Comparison of ENCODE assay signal across 22 cellular contexts in the genomic region with DNA sequence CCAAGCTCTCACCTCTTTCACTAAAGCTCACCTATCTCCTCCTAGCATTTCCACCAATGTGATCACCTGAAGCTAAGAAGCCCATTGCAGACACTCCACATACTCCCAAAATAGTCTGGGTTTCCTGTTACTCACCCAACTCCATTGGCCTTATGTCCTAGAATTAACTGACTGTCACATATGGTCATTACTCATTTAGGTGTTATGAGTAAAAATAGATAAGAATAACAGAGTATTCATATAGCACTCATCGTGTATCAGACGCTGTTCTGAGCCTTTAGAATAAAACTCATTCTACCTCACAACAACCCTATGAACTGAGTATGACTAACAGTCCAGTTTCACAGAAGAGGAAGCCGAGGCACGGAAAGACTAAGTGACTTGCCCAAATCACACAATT.
"Had no signal": no experiment of that assay in that cellular context is flagged by ENCODE, and none has a peak within 500 bp of the region (broad histone marks: within the 10 kb centered on the region; RNA-seq: fewer than 3 reads in every experiment).

No MANE protein-coding gene starts in this region.

- H3K4me1 Mint-ChIP-seq: activated naive CD4-positive, alpha-beta T cell treated with anti-CD3 and anti-CD28 coated beads, Interleukin-2, amount 10 ng/mL, durations not matched to agents 7 days and 5 days; endodermal cell; stimulated activated naive B cell treated with anti-CD40 and anti-IgM and Interleukin-4, amounts not matched to agents 10 μg/mL and 1 μg/mL and 100 μg/mL, for 72 hours had no signal

- H3K9me3 ChIP-seq: left lung, lower lobe of right lung, neutrophil, ovary, prostate gland, sigmoid colon, suprapubic skin, tibial artery had no signal

- H3K9me3 Mint-ChIP-seq: activated CD4-positive, alpha-beta memory T cell treated with anti-CD3 and anti-CD28 coated beads for 36 hours; activated naive CD4-positive, alpha-beta T cell treated with anti-CD3 and anti-CD28 coated beads, Interleukin-2, amount 10 ng/mL, durations not matched to agents 7 days and 5 days; activated T-cell treated with anti-CD3 and anti-CD28 coated beads, Interleukin-2, amount 50 U/mL, for 72 hours; dendritic cell treated with granulocyte-macrophage colony-stimulating factor and Interleukin-4, amounts not matched to agents 40 ng/mL and 50 ng/mL, for 4 days; endodermal cell; nephron progenitor cell; stimulated activated naive B cell treated with anti-CD40 and anti-IgM and Interleukin-4, amounts not matched to agents 10 μg/mL and 1 μg/mL and 100 μg/mL, for 72 hours had no signal

- H3K27ac Mint-ChIP-seq: activated CD4-positive, alpha-beta memory T cell treated with anti-CD3 and anti-CD28 coated beads for 36 hours; activated naive CD4-positive, alpha-beta T cell treated with anti-CD3 and anti-CD28 coated beads, Interleukin-2, amount 10 ng/mL, durations not matched to agents 7 days and 5 days; activated T-cell treated with anti-CD3 and anti-CD28 coated beads, Interleukin-2, amount 50 U/mL, for 72 hours; dendritic cell treated with granulocyte-macrophage colony-stimulating factor and Interleukin-4, amounts not matched to agents 40 ng/mL and 50 ng/mL, for 4 days; endodermal cell; stimulated activated naive B cell treated with anti-CD40 and anti-IgM and Interleukin-4, amounts not matched to agents 10 μg/mL and 1 μg/mL and 100 μg/mL, for 72 hours had no signal

- H3K36me3 Mint-ChIP-seq: activated CD4-positive, alpha-beta memory T cell treated with anti-CD3 and anti-CD28 coated beads for 36 hours; activated naive CD4-positive, alpha-beta T cell treated with anti-CD3 and anti-CD28 coated beads, Interleukin-2, amount 10 ng/mL, durations not matched to agents 7 days and 5 days; stimulated activated naive B cell treated with anti-CD40 and anti-IgM and Interleukin-4, amounts not matched to agents 10 μg/mL and 1 μg/mL and 100 μg/mL, for 72 hours had no signal

- H3K4me3 Mint-ChIP-seq: activated CD4-positive, alpha-beta memory T cell treated with anti-CD3 and anti-CD28 coated beads for 36 hours; activated naive CD4-positive, alpha-beta T cell treated with anti-CD3 and anti-CD28 coated beads, Interleukin-2, amount 10 ng/mL, durations not matched to agents 7 days and 5 days; activated T-cell treated with anti-CD3 and anti-CD28 coated beads, Interleukin-2, amount 50 U/mL, for 72 hours; dendritic cell treated with granulocyte-macrophage colony-stimulating factor and Interleukin-4, amounts not matched to agents 40 ng/mL and 50 ng/mL, for 4 days; endodermal cell; nephron progenitor cell; stimulated activated naive B cell treated with anti-CD40 and anti-IgM and Interleukin-4, amounts not matched to agents 10 μg/mL and 1 μg/mL and 100 μg/mL, for 72 hours had no signal

- H3K4me3 ChIP-seq: left lung, lower lobe of right lung, ovary, prostate gland, sigmoid colon, suprapubic skin, tibial artery had no signal

- DNase-seq: activated CD4-positive, alpha-beta memory T cell treated with anti-CD3 and anti-CD28 coated beads for 36 hours; activated CD4-positive, alpha-beta T cell treated with anti-CD3 and anti-CD28 coated beads for 48 hours; activated effector memory CD4-positive, alpha-beta T cell treated with Interleukin-2 at 50 U/mL for 16 hours; activated naive CD4-positive, alpha-beta T cell treated with anti-CD3 and anti-CD28 coated beads, Interleukin-2, amount 10 ng/mL, durations not matched to agents 7 days and 5 days; activated T-cell treated with anti-CD3 and anti-CD28 coated beads, Interleukin-2, amount 50 U/mL, for 72 hours; amniotic stem cell; central memory CD4-positive, alpha-beta T cell; endodermal cell; left lung; lower lobe of right lung; mesendoderm; nephron progenitor cell; ovary; sigmoid colon; stimulated activated CD4-positive, alpha-beta T cell treated with anti-CD3 and anti-CD28 coated beads, Interleukin-15, amount 100 ng/mL, for 24 hours; stimulated activated CD4-positive, alpha-beta T cell treated with anti-CD3 and anti-CD28 coated beads, Interleukin-2, amount 100 ng/mL, for 24 hours; stimulated activated naive B cell treated with anti-CD40 and anti-IgM and Interleukin-4, amounts not matched to agents 10 μg/mL and 1 μg/mL and 100 μg/mL, for 72 hours; tibial artery had no signal

- H3K4me1 ChIP-seq: left lung, lower lobe of right lung, suprapubic skin had no signal

- H3K36me3 ChIP-seq: left lung, lower lobe of right lung, neutrophil, ovary, prostate gland, sigmoid colon, suprapubic skin, tibial artery had no signal

- H3K27me3 ChIP-seq: left lung, ovary, sigmoid colon, suprapubic skin had no signal

- H3K27ac ChIP-seq: left lung, lower lobe of right lung, neutrophil, ovary, prostate gland, sigmoid colon, suprapubic skin, tibial artery had no signal
